Comparison of ENCODE assay signal across 8 cellular contexts in the genomic region with DNA sequence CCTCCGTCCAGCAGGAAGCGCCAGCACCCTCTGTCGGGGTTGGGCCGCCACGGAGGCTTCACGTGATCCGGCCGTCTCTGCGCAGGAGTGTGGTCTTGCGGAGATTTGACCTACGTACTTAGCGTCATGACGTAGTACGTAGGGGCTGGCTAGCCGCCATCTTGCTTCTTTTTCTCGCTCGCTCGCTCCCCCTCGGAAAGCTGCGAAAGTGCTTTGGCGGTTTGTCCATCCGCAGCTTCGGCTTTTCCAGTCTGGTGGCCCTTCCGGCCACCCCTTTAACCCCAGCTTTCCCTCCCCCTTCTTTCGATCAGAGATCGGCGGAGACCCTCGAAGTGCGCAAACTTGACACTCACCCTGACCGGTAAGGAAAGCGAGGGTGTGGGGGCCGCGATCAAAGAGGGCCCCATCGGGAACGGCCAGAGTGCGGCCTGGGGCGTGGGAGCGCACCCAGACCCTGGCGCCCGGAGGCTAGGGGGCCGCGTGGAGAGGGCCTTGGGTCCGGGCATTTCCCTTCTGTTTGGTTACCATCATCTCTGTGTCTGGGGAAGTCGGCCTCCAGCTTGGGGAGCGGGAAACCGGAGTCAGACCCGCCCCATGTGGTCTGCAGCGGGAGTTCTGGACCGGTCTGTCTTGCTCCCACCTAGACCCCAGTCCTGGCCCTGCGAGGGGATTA. TPM values are rescaled to one million over a fixed set of nuclear protein-coding genes. Genes with fewer than 3 reads are reported as not detected.
DNase-seq lines count a peak whose midpoint lies in the region; ATAC-seq and TF ChIP-seq lines count a peak whose summit lies in the region.

A gene (plus strand): TSS at position 156 of the 673 bp plus-strand sequence. CDS start 26,559 bp downstream, outside the sequence.

- H3K36me3 ChIP-seq in kidney epithelial cell (ENCODE audit: control insufficient read depth, insufficient read depth, low read length), result no peaks in the 10 kb centered on the region

- no peaks in the 10 kb centered on the region for H3K27me3 ChIP-seq in kidney epithelial cell (ENCODE audit: control insufficient read depth, insufficient read depth, low read length)

- DNase-seq in AG20443 (ENCODE audit: low spot score) (peak; percentile 96), NCI-H460 (ENCODE audit: extremely low read depth, low read depth) (peak; percentile 99), choroid plexus epithelial cell (ENCODE audit: low read depth) (peak; percentile 99), kidney epithelial cell (ENCODE audit: low read depth) (peak; percentile 93)
- DNase-seq in activated CD4-positive, alpha-beta T cell treated with anti-CD3 and anti-CD28 coated beads for 24 hours (ENCODE audit: low read depth in 2 of 2), result peak; percentile 84 to 85
- DNase-seq in stimulated activated CD4-positive, alpha-beta T cell treated with anti-CD3 and anti-CD28 coated beads, Interleukin-1b, Interleukin-23, amount 100 ng/mL, for 1 hour (ENCODE audit: low read depth in 2 of 2), result peak; percentile 73 to 77

- H3K4me3 ChIP-seq in choroid plexus epithelial cell (ENCODE audit: low read depth, low read length) (peak within 1 kb of the TSS; percentile 93), kidney epithelial cell (ENCODE audit: low read depth, low read length) (peak within 1 kb of the TSS; percentile 90)

- peak; percentile 97 for ATAC-seq in GM19035 (IDR thresholded peaks at IDR 0.05; ENCODE audit: unreplicated experiment)
- ATAC-seq in HG03378 (IDR thresholded peaks at IDR 0.05; ENCODE audit: unreplicated experiment), result peak; percentile 91

- peak; percentile 88 for TF ChIP-seq CTCF in choroid plexus epithelial cell (conservative IDR thresholded peaks at IDR 0.05; ENCODE audit: low read depth, low read length)
- TF ChIP-seq CTCF in kidney epithelial cell (IDR thresholded peaks at IDR 0.05; ENCODE audit: insufficient read depth, low read length, poor library complexity, severe bottlenecking), result peak; percentile 76

RNA-seq across cellular contexts. Expression of the gene that starts here (rescaled TPM):
- total RNA-seq in NCI-H460 (2014; rRNA removed; shearing (Covaris generic)), result 93.6 and 94.5 TPM in 2 replicates
- polyA plus RNA-seq in NCI-H460 (2014; cell fraction: nucleus; rRNA removed), result 61.7 and 83.8 TPM in 2 replicates
- 95.3 and 96.7 TPM in 2 replicates for total RNA-seq in kidney epithelial cell

Comparison
In these comparisons a context has a peak if more than half of its experiments do, and no peak if none do; other contexts are left out.
1. Peak in every context shown above with its lines: DNase-seq, ATAC-seq and H3K4me3 ChIP-seq.